In the genomic region with DNA sequence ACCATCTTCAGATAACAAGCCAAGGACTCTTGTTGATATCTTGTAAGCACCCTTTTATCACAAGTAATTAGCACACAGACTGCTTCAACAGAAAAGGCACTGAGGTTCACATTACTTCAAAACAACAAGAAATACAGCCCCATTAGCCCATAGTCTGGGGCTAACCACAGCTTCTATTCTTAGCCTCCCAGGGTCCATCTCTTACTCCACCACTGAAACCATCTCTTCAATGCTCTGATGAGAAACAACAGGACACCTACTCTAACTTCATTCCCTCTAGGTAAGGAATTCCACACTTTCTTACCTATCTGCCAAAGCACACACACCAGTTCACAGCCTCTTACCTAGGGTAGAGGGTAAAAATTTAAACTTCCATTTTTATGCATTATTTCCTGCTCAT, we compare ENCODE assay signal across 1 cellular context.
TF ChIP-seq lines count a peak whose summit lies in the region.

No MANE protein-coding gene starts in this region.

TF ChIP-seq in HepG2, 621 proteins besides CTCF, POLR2A, EP300 and RAD21 (continued from another document):
- TF ChIP-seq GATAD2A (CRISPR knock-in tag; IDR thresholded peaks at IDR 0.05) (no peak), ZNF24 (IDR thresholded peaks at IDR 0.05) (no peak)
